ENCODE assay signal across 28 cellular contexts in genomic region chr17:32261521-32261792, GRCh38. TPM values are rescaled to one million over a fixed set of nuclear protein-coding genes. Genes with fewer than 3 reads are reported as not detected.
"Had no signal": no experiment of that assay in that cellular context is flagged by ENCODE, and none has a peak within 500 bp of the region (broad histone marks: within the 10 kb centered on the region; RNA-seq: fewer than 3 reads in every experiment).

No MANE protein-coding gene starts in this region.

- H3K9me3 ChIP-seq: ascending aorta, sigmoid colon, vagina had no signal

- DNase-seq: activated CD4-positive, alpha-beta T cell treated with anti-CD3 and anti-CD28 coated beads, Interleukin-2, amount 50 U/mL, for 4 hours; activated CD8-positive, alpha-beta memory T cell treated with anti-CD3 and anti-CD28 coated beads for 24 hours; activated CD8-positive, alpha-beta memory T cell treated with anti-CD3 and anti-CD28 coated beads, Interleukin-2, amount 50 U/mL, for 4 hours; activated T-cell treated with anti-CD3 and anti-CD28 coated beads, Interleukin-2, amount 50 U/mL, for 24 hours; erythroblast; foreskin keratinocyte; hippocampal formation; left cardiac atrium; mesendoderm; naive thymus-derived CD4-positive, alpha-beta T cell; sigmoid colon; stimulated activated CD4-positive, alpha-beta T cell treated with anti-CD3 and anti-CD28 coated beads, Interleukin-15, amount 100 ng/mL, for 24 hours; stimulated activated CD4-positive, alpha-beta T cell treated with anti-CD3 and anti-CD28 coated beads, Interleukin-2, amount 100 ng/mL, for 48 hours; stimulated activated CD8-positive, alpha-beta memory T cell treated with anti-CD3 and anti-CD28 coated beads, Interleukin-4, amount 100 ng/mL, for 48 hours; stimulated activated naive B cell treated with anti-CD40 and anti-IgM and Interleukin-4, amounts not matched to agents 10 μg/mL and 1 μg/mL and 100 μg/mL, for 72 hours; T1000; trophoblast cell had no signal

- H3K4me3 ChIP-seq: ascending aorta, coronary artery, sigmoid colon, smooth muscle cell, vagina had no signal

- H3K9me3 Mint-ChIP-seq: activated naive CD4-positive, alpha-beta T cell treated with anti-CD3 and anti-CD28 coated beads, Interleukin-2, amount 50 U/mL, for 72 hours; activated T-cell treated with anti-CD3 and anti-CD28 coated beads, Interleukin-2, amount 50 U/mL, for 24 hours; activated T-helper 17 cell treated with anti-CD3 and anti-CD28 coated beads, Interleukin-2, amount 50 U/mL, for 72 hours; naive thymus-derived CD4-positive, alpha-beta T cell; neural crest cell; stimulated activated naive B cell treated with anti-CD40 and anti-IgM and Interleukin-4, amounts not matched to agents 10 μg/mL and 1 μg/mL and 100 μg/mL, for 72 hours; WTC11 had no signal

- H3K4me1 Mint-ChIP-seq: activated T-helper 17 cell treated with anti-CD3 and anti-CD28 coated beads, Interleukin-2, amount 50 U/mL, for 72 hours had no signal

- ATAC-seq: activated naive CD4-positive, alpha-beta T cell treated with anti-CD3 and anti-CD28 coated beads, Interleukin-2, amount 50 U/mL, for 72 hours; activated T-helper 17 cell treated with anti-CD3 and anti-CD28 coated beads, Interleukin-2, amount 50 U/mL, for 72 hours; foreskin keratinocyte; naive thymus-derived CD4-positive, alpha-beta T cell; stimulated activated naive B cell treated with anti-CD40 and anti-IgM and Interleukin-4, amounts not matched to agents 10 μg/mL and 1 μg/mL and 100 μg/mL, for 72 hours; WTC11 had no signal

- H3K27me3 ChIP-seq: ascending aorta, vagina had no signal

- H3K4me3 Mint-ChIP-seq: activated T-cell treated with anti-CD3 and anti-CD28 coated beads, Interleukin-2, amount 50 U/mL, for 24 hours; activated T-helper 17 cell treated with anti-CD3 and anti-CD28 coated beads, Interleukin-2, amount 50 U/mL, for 72 hours; naive thymus-derived CD4-positive, alpha-beta T cell; stimulated activated naive B cell treated with anti-CD40 and anti-IgM and Interleukin-4, amounts not matched to agents 10 μg/mL and 1 μg/mL and 100 μg/mL, for 72 hours; WTC11 had no signal

- FAIRE-seq: endometrium had no signal

- H3K4me1 ChIP-seq: foreskin keratinocyte had no signal

- H3K36me3 ChIP-seq: ascending aorta, sigmoid colon, vagina had no signal

- H3K27ac ChIP-seq: ascending aorta, coronary artery, foreskin keratinocyte, sigmoid colon, vagina had no signal

- H3K4me2 ChIP-seq: smooth muscle cell had no signal

- H3K27ac Mint-ChIP-seq: activated naive CD4-positive, alpha-beta T cell treated with anti-CD3 and anti-CD28 coated beads, Interleukin-2, amount 50 U/mL, for 72 hours; activated T-cell treated with anti-CD3 and anti-CD28 coated beads, Interleukin-2, amount 50 U/mL, for 24 hours; activated T-helper 17 cell treated with anti-CD3 and anti-CD28 coated beads, Interleukin-2, amount 50 U/mL, for 72 hours; naive thymus-derived CD4-positive, alpha-beta T cell; stimulated activated naive B cell treated with anti-CD40 and anti-IgM and Interleukin-4, amounts not matched to agents 10 μg/mL and 1 μg/mL and 100 μg/mL, for 72 hours; WTC11 had no signal

- H3K36me3 Mint-ChIP-seq: activated naive CD4-positive, alpha-beta T cell treated with anti-CD3 and anti-CD28 coated beads, Interleukin-2, amount 50 U/mL, for 72 hours; naive thymus-derived CD4-positive, alpha-beta T cell; stimulated activated naive B cell treated with anti-CD40 and anti-IgM and Interleukin-4, amounts not matched to agents 10 μg/mL and 1 μg/mL and 100 μg/mL, for 72 hours; WTC11 had no signal

RNA-seq across cellular contexts. Expression of gene RHBDL3, which starts 4.2 kb away (rescaled TPM):
- total RNA-seq: ascending aorta, bronchial epithelial cell, foreskin keratinocyte, glomerular endothelial cell, smooth muscle cell had no signal
- polyA plus RNA-seq: naive thymus-derived CD4-positive, alpha-beta T cell; smooth muscle cell had no signal
